ENCODE assay signal across 20 cellular contexts in genomic region chr18:48836806-48837615, GRCh38.
DNase-seq lines count a peak whose midpoint lies in the region; ATAC-seq and TF ChIP-seq lines count a peak whose summit lies in the region.
"Had no signal": no experiment of that assay in that cellular context is flagged by ENCODE, and none has a peak within 500 bp of the region (broad histone marks: within the 10 kb centered on the region; RNA-seq: fewer than 3 reads in every experiment).

No MANE protein-coding gene starts in this region.

- POLR2A ChIA-PET in activated CD4-positive, alpha-beta T cell treated with anti-CD3 and anti-CD28 coated beads, Interleukin-2, amount 10 ng/mL, durations not matched to agents 7 days and 5 days (lab: Charles Lee): interaction anchor here (0.6 kb wide), 1 partner anchor 1035 kb away, joined by 3 read pairs; no protein-coding TSS in a partner anchor
- POLR2A ChIA-PET in RWPE1 (lab: Yijun Ruan, JAX; ENCODE audit: low non-redundant PET): no interaction called here

- H3K27me3 ChIP-seq in smooth muscle cell (ENCODE audit: low read depth): no peaks in the 10 kb centered on the region
- H3K27me3 ChIP-seq: brain microvascular endothelial cell, vagina had no signal

- no peak overlapping the region for H2AFZ ChIP-seq in smooth muscle cell (ENCODE audit: low read depth)
- H2AFZ ChIP-seq: GM23338 had no signal

- peaks cover 45% of the 10 kb centered on the region for H3F3A ChIP-seq in smooth muscle cell (ENCODE audit: low read depth)

- intact Hi-C loops in activated CD4-positive, alpha-beta T cell treated with anti-CD3 and anti-CD28 coated beads, Interleukin-2, amount 10 ng/mL, durations not matched to agents 24 days and 14 days (cut with micrococcal nuclease): loop anchor here (10.0 kb wide), 1 partner anchor 338 kb away; no protein-coding TSS in a partner anchor

- no peak overlapping the region for H3K9ac ChIP-seq in smooth muscle cell (ENCODE audit: low read depth)

- H3K4me2 ChIP-seq in smooth muscle cell: no peak overlapping the region
- H3K4me2 ChIP-seq: GM23338 had no signal

- H4K20me1 ChIP-seq in smooth muscle cell (ENCODE audit: low read depth): no peaks in the 10 kb centered on the region

- no peaks in the 10 kb centered on the region for H3K9me3 Mint-ChIP-seq in activated CD4-positive, alpha-beta T cell treated with anti-CD3 and anti-CD28 coated beads, Interleukin-2, amount 10 ng/mL, durations not matched to agents 7 days and 5 days
- H3K9me3 Mint-ChIP-seq in activated CD4-positive, alpha-beta T cell treated with anti-CD3 and anti-CD28 coated beads, Interleukin-2, amount 10 ng/mL, durations not matched to agents 24 days and 14 days: no peaks in the 10 kb centered on the region
- peaks cover 6% of the 10 kb centered on the region for H3K9me3 Mint-ChIP-seq in glutamatergic neuron (ENCODE audit: unreplicated experiment)
- H3K9me3 Mint-ChIP-seq: activated naive CD4-positive, alpha-beta T cell treated with anti-CD3 and anti-CD28 coated beads, Interleukin-2, amount 50 U/mL, for 72 hours; GM23338; naive B cell had no signal

- H3K79me2 ChIP-seq in smooth muscle cell (ENCODE audit: low read depth): peaks cover 5% of the 10 kb centered on the region

- no peak for DNase-seq in activated CD4-positive, alpha-beta T cell treated with anti-CD3 and anti-CD28 coated beads, Interleukin-2, amount 10 ng/mL, durations not matched to agents 7 days and 5 days
- DNase-seq in activated CD4-positive, alpha-beta T cell treated with anti-CD3 and anti-CD28 coated beads, Interleukin-2, amount 10 ng/mL, durations not matched to agents 24 days and 14 days: no peak
- DNase-seq in RWPE1 (ENCODE audit: low spot score) (no peak), glutamatergic neuron (peak; percentile 9), smooth muscle cell (lab: John Stamatoyannopoulos, UW; ENCODE audit: unreplicated experiment) (no peak)
- DNase-seq: brain microvascular endothelial cell; cortex of kidney; naive B cell; NCI-H524; OCI-M1; stimulated activated CD4-positive, alpha-beta T cell treated with anti-CD3 and anti-CD28 coated beads, Interleukin-2, amount 100 ng/mL, for 48 hours; T1000 had no signal

- CTCF ChIA-PET in activated CD4-positive, alpha-beta T cell treated with anti-CD3 and anti-CD28 coated beads, Interleukin-2, amount 10 ng/mL, durations not matched to agents 7 days and 5 days (lab: Charles Lee): interaction anchor here (1.1 to 2.0 kb wide), 4 partner anchors 10 to 17 kb away, joined by 3 to 6 read pairs (median 3); no protein-coding TSS in a partner anchor
- CTCF ChIA-PET in RWPE1 (lab: Yijun Ruan, JAX): interaction anchor here (0.6 kb wide), 3 partner anchors 12 to 193 kb away, joined by 3 to 6 read pairs (median 4); no protein-coding TSS in a partner anchor

- peak overlapping the region; percentile 48 for H3K27ac Mint-ChIP-seq in activated CD4-positive, alpha-beta T cell treated with anti-CD3 and anti-CD28 coated beads, Interleukin-2, amount 10 ng/mL, durations not matched to agents 7 days and 5 days
- no peak overlapping the region for H3K27ac Mint-ChIP-seq in activated CD4-positive, alpha-beta T cell treated with anti-CD3 and anti-CD28 coated beads, Interleukin-2, amount 10 ng/mL, durations not matched to agents 24 days and 14 days
- H3K27ac Mint-ChIP-seq in glutamatergic neuron (ENCODE audit: unreplicated experiment): no peak overlapping the region
- H3K27ac Mint-ChIP-seq: B cell, GM23338 had no signal

- 96% methylated on average over 12 of the region's 13 CpGs for WGBS in smooth muscle cell (ENCODE audit: low lambda C conversion rate)

- H3K9me3 ChIP-seq in smooth muscle cell (replicated peaks; ENCODE audit: low read depth): no peaks in the 10 kb centered on the region
- H3K9me3 ChIP-seq: vagina had no signal

- H3K4me1 Mint-ChIP-seq in activated CD4-positive, alpha-beta T cell treated with anti-CD3 and anti-CD28 coated beads, Interleukin-2, amount 10 ng/mL, durations not matched to agents 7 days and 5 days: peaks cover 84% of the 10 kb centered on the region
- peaks cover 63% of the 10 kb centered on the region for H3K4me1 Mint-ChIP-seq in activated CD4-positive, alpha-beta T cell treated with anti-CD3 and anti-CD28 coated beads, Interleukin-2, amount 10 ng/mL, durations not matched to agents 24 days and 14 days
- peaks cover 23% of the 10 kb centered on the region for H3K4me1 Mint-ChIP-seq in glutamatergic neuron (ENCODE audit: low read depth, unreplicated experiment)

- no peak overlapping the region for H3K4me3 ChIP-seq in smooth muscle cell
- H3K4me3 ChIP-seq: GM23338, lung, vagina had no signal

- H3K27ac ChIP-seq in RWPE1 (peak overlapping the region; percentile 93), smooth muscle cell (ENCODE audit: low read depth) (peak overlapping the region; percentile 97)
- H3K27ac ChIP-seq: brain microvascular endothelial cell, vagina had no signal

- no peak for ATAC-seq in HG02610 (IDR thresholded peaks at IDR 0.05; ENCODE audit: unreplicated experiment)
- no peak for ATAC-seq in HG02763 (IDR thresholded peaks at IDR 0.05; ENCODE audit: unreplicated experiment)
- no peak for ATAC-seq in HG03354 (IDR thresholded peaks at IDR 0.05; ENCODE audit: poor library complexity, severe bottlenecking, unreplicated experiment)
- ATAC-seq: activated naive CD4-positive, alpha-beta T cell treated with anti-CD3 and anti-CD28 coated beads, Interleukin-2, amount 50 U/mL, for 72 hours; GM23338 had no signal

- TF ChIP-seq CTCF in RWPE1 (conservative IDR thresholded peaks at IDR 0.05; ENCODE audit: low read depth): no peak
- no peak for TF ChIP-seq CTCF in glutamatergic neuron (IDR thresholded peaks at IDR 0.05; ENCODE audit: partially characterized antibody, unreplicated experiment)
- no peak for TF ChIP-seq CTCF in smooth muscle cell (IDR thresholded peaks at IDR 0.05; ENCODE audit: borderline replicate concordance, insufficient read depth, poor library complexity, severe bottlenecking)

- no peaks in the 10 kb centered on the region for H3K27me3 Mint-ChIP-seq in activated CD4-positive, alpha-beta T cell treated with anti-CD3 and anti-CD28 coated beads, Interleukin-2, amount 10 ng/mL, durations not matched to agents 7 days and 5 days
- no peaks in the 10 kb centered on the region for H3K27me3 Mint-ChIP-seq in activated CD4-positive, alpha-beta T cell treated with anti-CD3 and anti-CD28 coated beads, Interleukin-2, amount 10 ng/mL, durations not matched to agents 24 days and 14 days
- H3K27me3 Mint-ChIP-seq in glutamatergic neuron (ENCODE audit: unreplicated experiment): peaks cover 9% of the 10 kb centered on the region
- H3K27me3 Mint-ChIP-seq: B cell had no signal

- H3K4me1 ChIP-seq in smooth muscle cell (ENCODE audit: low read depth): peaks cover 50% of the 10 kb centered on the region

- H3K36me3 ChIP-seq in smooth muscle cell (ENCODE audit: low read depth): no peaks in the 10 kb centered on the region
- H3K36me3 ChIP-seq: brain microvascular endothelial cell, vagina had no signal

- H3K36me3 Mint-ChIP-seq in activated CD4-positive, alpha-beta T cell treated with anti-CD3 and anti-CD28 coated beads, Interleukin-2, amount 10 ng/mL, durations not matched to agents 7 days and 5 days (ENCODE audit: low read depth): no peaks in the 10 kb centered on the region
- H3K36me3 Mint-ChIP-seq in activated CD4-positive, alpha-beta T cell treated with anti-CD3 and anti-CD28 coated beads, Interleukin-2, amount 10 ng/mL, durations not matched to agents 24 days and 14 days (ENCODE audit: low read depth): peaks cover 2% of the 10 kb centered on the region
- H3K36me3 Mint-ChIP-seq in glutamatergic neuron (ENCODE audit: unreplicated experiment): no peaks in the 10 kb centered on the region
- H3K36me3 Mint-ChIP-seq: naive B cell had no signal

- no peak overlapping the region for H3K4me3 Mint-ChIP-seq in activated CD4-positive, alpha-beta T cell treated with anti-CD3 and anti-CD28 coated beads, Interleukin-2, amount 10 ng/mL, durations not matched to agents 7 days and 5 days
- H3K4me3 Mint-ChIP-seq in activated CD4-positive, alpha-beta T cell treated with anti-CD3 and anti-CD28 coated beads, Interleukin-2, amount 10 ng/mL, durations not matched to agents 24 days and 14 days: no peak overlapping the region
- no peak overlapping the region for H3K4me3 Mint-ChIP-seq in glutamatergic neuron (ENCODE audit: unreplicated experiment)
- H3K4me3 Mint-ChIP-seq: B cell, GM23338 had no signal
